In genomic region chr18:46160050-46160798, GRCh38 we compare ENCODE assay signal across 18 cellular contexts. TPM values are rescaled to one million over a fixed set of nuclear protein-coding genes. Genes with fewer than 3 reads are reported as not detected.
DNase-seq lines count a peak whose midpoint lies in the region; ATAC-seq, FAIRE-seq and TF ChIP-seq lines count a peak whose summit lies in the region.
"Had no signal": no experiment of that assay in that cellular context is flagged by ENCODE, and none has a peak within 500 bp of the region (broad histone marks: within the 10 kb centered on the region; RNA-seq: fewer than 3 reads in every experiment).

No MANE protein-coding gene starts in this region.

- no peaks in the 10 kb centered on the region for H3K79me2 ChIP-seq in GM23338 (replicated peaks; ENCODE audit: insufficient read depth)

- peak overlapping the region; percentile 1 for H3K27ac Mint-ChIP-seq in activated CD4-positive, alpha-beta memory T cell treated with anti-CD3 and anti-CD28 coated beads for 36 hours
- no peak overlapping the region for H3K27ac Mint-ChIP-seq in GM23338
- H3K27ac Mint-ChIP-seq: B cell, naive B cell had no signal

- H3K4me1 ChIP-seq in A549 (peaks cover 39% of the 10 kb centered on the region), GM23338 (ENCODE audit: insufficient read depth) (peaks cover 4% of the 10 kb centered on the region; the same call in 1 of the 2 replicates)
- H3K4me1 ChIP-seq: colonic mucosa had no signal

- no peaks in the 10 kb centered on the region for H3F3A ChIP-seq in GM23338 (replicated peaks; ENCODE audit: low read depth)

- TF ChIP-seq RAD21 in A549 (conservative IDR thresholded peaks at IDR 0.05 in 1 of 2, IDR thresholded peaks at IDR 0.05 in 1 of 2), result no peak

- no peak for TF ChIP-seq POLR2A in A549 (IDR thresholded peaks at IDR 0.05; ENCODE audit: low read length)

- no peaks in the 10 kb centered on the region for H3K27me3 Mint-ChIP-seq in activated CD4-positive, alpha-beta memory T cell treated with anti-CD3 and anti-CD28 coated beads for 36 hours
- peaks cover 9% of the 10 kb centered on the region for H3K27me3 Mint-ChIP-seq in GM23338 (ENCODE audit: insufficient read depth, low read depth, poor library complexity)
- H3K27me3 Mint-ChIP-seq: B cell, naive B cell had no signal

- no peak overlapping the region for H3K4me3 Mint-ChIP-seq in activated CD4-positive, alpha-beta memory T cell treated with anti-CD3 and anti-CD28 coated beads for 36 hours
- no peak overlapping the region for H3K4me3 Mint-ChIP-seq in GM23338
- H3K4me3 Mint-ChIP-seq: B cell, naive B cell had no signal

- WGBS in A549 (ENCODE audit: missing lambda C conversion rate), result 44% methylated on average over 4 of the region's 4 CpGs

- no peak for TF ChIP-seq EP300 in A549 (IDR thresholded peaks at IDR 0.05)

- H3K9me3 Mint-ChIP-seq in activated CD4-positive, alpha-beta memory T cell treated with anti-CD3 and anti-CD28 coated beads for 36 hours, result no peaks in the 10 kb centered on the region
- no peaks in the 10 kb centered on the region for H3K9me3 Mint-ChIP-seq in GM23338
- H3K9me3 Mint-ChIP-seq: naive B cell had no signal

- DNase-seq in A549 (ENCODE audit: low read depth in 1 of 2, low spot score in 1 of 2) (peak in 1 of 2 experiments; percentile 36), EH (ENCODE audit: low read depth) (peak; percentile 28), kidney tubule cell (ENCODE audit: low spot score) (peak; percentile 54), HEK293T (ENCODE audit: extremely low spot score) (no peak), GM23338 (ENCODE audit: low spot score) (no peak)
- no peak for DNase-seq in activated CD4-positive, alpha-beta memory T cell treated with anti-CD3 and anti-CD28 coated beads for 36 hours
- DNase-seq: activated CD8-positive, alpha-beta memory T cell treated with anti-CD3 and anti-CD28 coated beads, Interleukin-2, amount 50 U/mL, for 4 hours; amygdala; colonic mucosa; DMS79; naive B cell; retina; SIG-M5; testis had no signal

- no peaks in the 10 kb centered on the region for H3K9me2 ChIP-seq in GM23338 (ENCODE audit: insufficient read depth)

- ATAC-seq in A549 (peak; percentile 22 to 55; a peak in 3 of 6 replicates), GM21526 (IDR thresholded peaks at IDR 0.05; ENCODE audit: low FRiP score, unreplicated experiment) (no peak), GM23338 (no peak), GM18519 (IDR thresholded peaks at IDR 0.05; ENCODE audit: low FRiP score, unreplicated experiment) (no peak)
- ATAC-seq: HCT116 had no signal

- peak overlapping the region; percentile 19; the same call in 1 of the 3 replicates for H3K4me2 ChIP-seq in A549
- H3K4me2 ChIP-seq in GM23338, result no peak overlapping the region

- no peaks in the 10 kb centered on the region for H3K36me3 Mint-ChIP-seq in activated CD4-positive, alpha-beta memory T cell treated with anti-CD3 and anti-CD28 coated beads for 36 hours
- no peaks in the 10 kb centered on the region for H3K36me3 Mint-ChIP-seq in GM23338 (ENCODE audit: low read depth)
- H3K36me3 Mint-ChIP-seq: naive B cell had no signal

- H3K36me3 ChIP-seq in GM23338 (ENCODE audit: insufficient read depth), result no peaks in the 10 kb centered on the region
- H3K36me3 ChIP-seq: colonic mucosa had no signal

- no peak for FAIRE-seq in A549 (lab: Jason Lieb, UNC)

- H3K4me3 ChIP-seq in A549 (no peak overlapping the region), GM23338 (no peak overlapping the region)
- H3K4me3 ChIP-seq: colonic mucosa, testis had no signal

- H3K27ac ChIP-seq in A549 (peak overlapping the region in 1 of 2 experiments; percentile 34; a peak in 3 of 6 replicates), GM23338 (ENCODE audit: low read depth) (no peak overlapping the region)
- H3K27ac ChIP-seq: colonic mucosa, testis had no signal

- no peak overlapping the region for H2AFZ ChIP-seq in GM23338

- peaks cover 38% of the 10 kb centered on the region for H3K4me1 Mint-ChIP-seq in activated CD4-positive, alpha-beta memory T cell treated with anti-CD3 and anti-CD28 coated beads for 36 hours (ENCODE audit: low read depth)
- H3K4me1 Mint-ChIP-seq in GM23338, result peaks cover 5% of the 10 kb centered on the region; the same call in 1 of the 3 replicates

- CTCF ChIA-PET in A549 (lab: Yijun Ruan, JAX) (interaction anchor here (2.4 to 4.0 kb wide), 3 partner anchors 11 to 13 kb away, joined by 9 to 28 read pairs (median 23); a partner anchor contains a TSS), HEK293T (lab: Yijun Ruan, JAX) (no interaction called here)
- CTCF ChIA-PET in activated CD4-positive, alpha-beta memory T cell treated with anti-CD3 and anti-CD28 coated beads for 36 hours (lab: Charles Lee), result interaction anchor here (0.7 to 4.7 kb wide), 5 partner anchors 9 to 498 kb away, joined by 3 to 60 read pairs (median 4); a partner anchor contains a TSS

- intact Hi-C loops in activated CD4-positive, alpha-beta memory T cell treated with anti-CD3 and anti-CD28 coated beads for 36 hours (cut with micrococcal nuclease), result no loop called here

- H3K9me3 ChIP-seq in A549, result no peaks in the 10 kb centered on the region
- H3K9me3 ChIP-seq: colonic mucosa, testis had no signal

- no peaks in the 10 kb centered on the region for H3K27me3 ChIP-seq in GM23338 (ENCODE audit: insufficient read depth)
- H3K27me3 ChIP-seq: colonic mucosa, testis had no signal

- POLR2A ChIA-PET in A549 (lab: Yijun Ruan, JAX), result interaction anchor here (2.2 kb wide), 1 partner anchor 13 kb away, joined by 5 read pairs; a partner anchor contains a TSS
- POLR2A ChIA-PET in activated CD4-positive, alpha-beta memory T cell treated with anti-CD3 and anti-CD28 coated beads for 36 hours (lab: Charles Lee), result no interaction called here
- POLR2A ChIA-PET in HEK293T (lab: Yijun Ruan, JAX), result no interaction called here

- TF ChIP-seq CTCF in A549 (IDR thresholded peaks at IDR 0.05) (no peak), GM23338 (conservative IDR thresholded peaks at IDR 0.05; ENCODE audit: low read depth in 2 of 2) (no peak)

- no peaks in the 10 kb centered on the region for H4K20me1 ChIP-seq in GM23338 (replicated peaks; ENCODE audit: insufficient read depth)

TF ChIP-seq in A549, 52 proteins besides CTCF, POLR2A, EP300 and RAD21:
- no peak for TF ChIP-seq HES2 (IDR thresholded peaks at IDR 0.05)

TF ChIP-seq in HEK293T, 16 proteins besides CTCF, POLR2A, EP300 and RAD21:
- TF ChIP-seq LEF1 (IDR thresholded peaks at IDR 0.05; ENCODE audit: borderline replicate concordance), result no peak
- no peak for TF ChIP-seq SUZ12 (IDR thresholded peaks at IDR 0.05)
- no peak for TF ChIP-seq ELF4 (IDR thresholded peaks at IDR 0.05)
- TF ChIP-seq ARNT (IDR thresholded peaks at IDR 0.05), result no peak
- no peak for TF ChIP-seq FOXK2 (IDR thresholded peaks at IDR 0.05)
- no peak for TF ChIP-seq L3MBTL2 (conservative IDR thresholded peaks at IDR 0.05)

TF ChIP-seq in GM23338, 12 proteins besides CTCF, POLR2A, EP300 and RAD21:
- TF ChIP-seq POLR2AphosphoS5 (IDR thresholded peaks at IDR 0.05; ENCODE audit: low read depth) (no peak), EZH2phosphoT487 (IDR thresholded peaks at IDR 0.05; ENCODE audit: unreplicated experiment) (no peak), EZH2 (IDR thresholded peaks at IDR 0.05; ENCODE audit: low read depth, unreplicated experiment) (no peak)

RNA-seq across cellular contexts. Expression of gene HAUS1, which starts 56.0 kb away (rescaled TPM):
- polyA plus RNA-seq in A549 (2011; rRNA removed), result 52.6 and 58.6 TPM in 2 replicates
- 38.7 and 47.6 TPM in 2 replicates for polyA plus RNA-seq in A549 (2012; cell fraction: cytosol; rRNA removed)
- polyA plus RNA-seq in A549 (2012; cell fraction: nucleus; rRNA removed), result 7.8 and 10.8 TPM in 2 replicates
- 55.5 to 59.7 TPM (median 55.8 TPM) in 3 replicates for polyA plus RNA-seq in A549 (2017; fragmentation: RNase III; extraction: RNeasy Plus Mini Kit Qiagen cat#74134 plus additional on column Dnase treatment)
- polyA minus RNA-seq in A549 (2011; rRNA and poly(A)+ RNA removed), result 9.3 and 9.5 TPM in 2 replicates
- total RNA-seq in activated CD4-positive, alpha-beta memory T cell treated with anti-CD3 and anti-CD28 coated beads for 36 hours, result 10 to 100 TPM; 57.4 to 65.5 TPM
- total RNA-seq in GM23338 (2014; rRNA removed; shearing (Covaris generic)), result 83.0 and 163 TPM in 2 replicates
- polyA plus RNA-seq in GM23338 (2016; fragmentation: Nextera tagmentation; extraction: Ambion mirVana), result 200 and 216 TPM in 2 replicates

Comparison
In these comparisons a context has a peak if more than half of its experiments do, and no peak if none do; other contexts are left out.
1. ATAC-seq: peak in A549 (2 of 2); none in GM21526 (single experiment), GM23338 (single experiment) and GM18519 (single experiment).
2. DNase-seq: peak in EH (single experiment) and kidney tubule cell (single experiment); none in activated CD4-positive, alpha-beta memory T cell treated with anti-CD3 and anti-CD28 coated beads for 36 hours (single experiment), HEK293T (single experiment) and GM23338 (single experiment).